12 cellular contexts compared by ENCODE assay signal in genomic region chr14:92613681-92614260, GRCh38.
"Had no signal": no experiment of that assay in that cellular context is flagged by ENCODE, and none has a peak within 500 bp of the region (broad histone marks: within the 10 kb centered on the region; RNA-seq: fewer than 3 reads in every experiment).

No MANE protein-coding gene starts in this region.

- H3K4me3 Mint-ChIP-seq: activated T-helper 1 cell treated with anti-CD3 and anti-CD28 coated beads, Interleukin-12 subunit alpha, Interleukin-12 subunit beta, Interleukin-2, Interleukin-4 antibody, amounts not matched to agents 30 ng/mL and 10 ng/mL and 1 ng/mL, durations not matched to agents 14 hours and 24 hours and 36 hours; dendritic cell treated with granulocyte-macrophage colony-stimulating factor and Interleukin-4, amounts not matched to agents 40 ng/mL and 50 ng/mL, for 4 days; neural crest cell; T-helper 2 cell treated with Interferon-gamma antibody and Interleukin-4, amounts not matched to agents 5 μg/mL and 100 μg/mL, for 36 hours had no signal

- H3K4me3 ChIP-seq: pancreas had no signal

- ATAC-seq: effector memory CD8-positive, alpha-beta T cell had no signal

- H3K9me3 Mint-ChIP-seq: dendritic cell treated with granulocyte-macrophage colony-stimulating factor and Interleukin-4, amounts not matched to agents 40 ng/mL and 50 ng/mL, for 4 days; effector memory CD8-positive, alpha-beta T cell; neural crest cell had no signal

- H3K36me3 ChIP-seq: brain microvascular endothelial cell, pancreas had no signal

- H3K27ac Mint-ChIP-seq: activated T-helper 1 cell treated with anti-CD3 and anti-CD28 coated beads, Interleukin-12 subunit alpha, Interleukin-12 subunit beta, Interleukin-2, Interleukin-4 antibody, amounts not matched to agents 30 ng/mL and 10 ng/mL and 1 ng/mL, durations not matched to agents 14 hours and 24 hours and 36 hours; dendritic cell treated with granulocyte-macrophage colony-stimulating factor and Interleukin-4, amounts not matched to agents 40 ng/mL and 50 ng/mL, for 4 days; T-helper 2 cell treated with Interferon-gamma antibody and Interleukin-4, amounts not matched to agents 5 μg/mL and 100 μg/mL, for 36 hours had no signal

- DNase-seq: amniotic stem cell, brain microvascular endothelial cell, cerebellar nuclear complex, mammary epithelial cell, pancreas, SIG-M5 had no signal

- H3K9me3 ChIP-seq: pancreas had no signal

- H3K27ac ChIP-seq: brain microvascular endothelial cell, pancreas had no signal

- H3K27me3 Mint-ChIP-seq: dendritic cell treated with granulocyte-macrophage colony-stimulating factor and Interleukin-4, amounts not matched to agents 40 ng/mL and 50 ng/mL, for 4 days; effector memory CD8-positive, alpha-beta T cell had no signal

- FAIRE-seq: islet of Langerhans, pancreas had no signal

- H3K27me3 ChIP-seq: brain microvascular endothelial cell, pancreas had no signal

- H3K4me1 ChIP-seq: pancreas had no signal
